ENCODE assay signal across 1 cellular context in genomic region chr4:180615746-180616145, GRCh38.
TF ChIP-seq lines count a peak whose summit lies in the region.

No MANE protein-coding gene starts in this region.

TF ChIP-seq in GM12878, 131 proteins besides CTCF, POLR2A, EP300 and RAD21 (continued from another document):
- TF ChIP-seq HSF1 (IDR thresholded peaks at IDR 0.05; ENCODE audit: low read depth, low read length) (no peak), RCOR1 (conservative IDR thresholded peaks at IDR 0.05; ENCODE audit: low read depth, low read length) (no peak), HDAC6 (IDR thresholded peaks at IDR 0.05; ENCODE audit: unreplicated experiment) (no peak), SREBF2 (IDR thresholded peaks at IDR 0.05; ENCODE audit: low read length) (no peak), BHLHE40 (IDR thresholded peaks at IDR 0.05; ENCODE audit: borderline replicate concordance in 1 of 2, low read depth in 2 of 2, low read length in 1 of 2) (no peak), NFXL1 (IDR thresholded peaks at IDR 0.05; ENCODE audit: borderline replicate concordance) (no peak), PKNOX1 (IDR thresholded peaks at IDR 0.05) (no peak), MLLT1 (IDR thresholded peaks at IDR 0.05) (no peak), MEF2B (IDR thresholded peaks at IDR 0.05; ENCODE audit: partially characterized antibody, poor library complexity, severe bottlenecking) (no peak), KAT2A (conservative IDR thresholded peaks at IDR 0.05; ENCODE audit: control insufficient read depth, low read depth, low read length) (no peak), GABPA (IDR thresholded peaks at IDR 0.05; ENCODE audit: low read depth) (no peak), SMAD5 (IDR thresholded peaks at IDR 0.05; ENCODE audit: low read depth) (no peak), BCLAF1 (IDR thresholded peaks at IDR 0.05) (no peak)
